1 cellular context compared by ENCODE assay signal in genomic region chr13:48532473-48533206, GRCh38.
A peak's percentile ranks its signal among the peaks of the same experiment; 100 is the strongest.
TF ChIP-seq lines count a peak whose summit lies in the region.

RCBTB2 (minus strand) TSS chr13:48533080; CDS start chr13:48521939, 11,141 bp downstream.

TF ChIP-seq in K562, 482 proteins besides CTCF, POLR2A, EP300 and RAD21 (continued from another document and continues in another):
- TF ChIP-seq, protein P1, sequence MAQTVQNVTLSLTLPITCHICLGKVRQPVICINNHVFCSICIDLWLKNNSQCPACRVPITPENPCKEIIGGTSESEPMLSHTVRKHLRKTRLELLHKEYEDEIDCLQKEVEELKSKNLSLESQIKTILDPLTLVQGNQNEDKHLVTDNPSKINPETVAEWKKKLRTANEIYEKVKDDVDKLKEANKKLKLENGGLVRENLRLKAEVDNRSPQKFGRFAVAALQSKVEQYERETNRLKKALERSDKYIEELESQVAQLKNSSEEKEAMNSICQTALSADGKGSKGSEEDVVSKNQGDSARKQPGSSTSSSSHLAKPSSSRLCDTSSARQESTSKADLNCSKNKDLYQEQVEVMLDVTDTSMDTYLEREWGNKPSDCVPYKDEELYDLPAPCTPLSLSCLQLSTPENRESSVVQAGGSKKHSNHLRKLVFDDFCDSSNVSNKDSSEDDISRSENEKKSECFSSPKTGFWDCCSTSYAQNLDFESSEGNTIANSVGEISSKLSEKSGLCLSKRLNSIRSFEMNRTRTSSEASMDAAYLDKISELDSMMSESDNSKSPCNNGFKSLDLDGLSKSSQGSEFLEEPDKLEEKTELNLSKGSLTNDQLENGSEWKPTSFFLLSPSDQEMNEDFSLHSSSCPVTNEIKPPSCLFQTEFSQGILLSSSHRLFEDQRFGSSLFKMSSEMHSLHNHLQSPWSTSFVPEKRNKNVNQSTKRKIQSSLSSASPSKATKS (CRISPR knock-in tag; IDR thresholded peaks at IDR 0.05): no peak
- peak; percentile 75 to 89 for TF ChIP-seq E2F6 (IDR thresholded peaks at IDR 0.05; ENCODE audit: borderline replicate concordance in 1 of 2, extremely low read depth in 1 of 2, insufficient read depth in 1 of 2, insufficient read length in 1 of 2, low read depth in 1 of 2, low read length in 1 of 2, poor library complexity in 1 of 2, severe bottlenecking in 1 of 2)
- TF ChIP-seq TAF1 (IDR thresholded peaks at IDR 0.05; ENCODE audit: control insufficient read depth, extremely low read depth, insufficient read depth, low read length, severe bottlenecking): peak; percentile 9
- peak; percentile 35; the same call in 1 of the 2 replicates for TF ChIP-seq MAX (CRISPR knock-in tag; IDR thresholded peaks at IDR 0.05)
- no peak for TF ChIP-seq JUND (IDR thresholded peaks at IDR 0.05; ENCODE audit: borderline replicate concordance, low read depth, low read length)
- TF ChIP-seq JUND (tag; IDR thresholded peaks at IDR 0.05; ENCODE audit: borderline replicate concordance, low read depth, low read length): no peak
- no peak for TF ChIP-seq KDM2B (CRISPR knock-in tag; IDR thresholded peaks at IDR 0.05)
- TF ChIP-seq PHF8 (IDR thresholded peaks at IDR 0.05; ENCODE audit: borderline replicate concordance, low read length): peak; percentile 61; the same call in 1 of the 2 replicates
- peak; percentile 66; the same call in 1 of the 2 replicates for TF ChIP-seq ZBTB7A (IDR thresholded peaks at IDR 0.05; ENCODE audit: borderline replicate concordance, control insufficient read depth, low read depth, low read length)
- TF ChIP-seq MAZ (CRISPR knock-in tag; conservative IDR thresholded peaks at IDR 0.05 in 1 of 2, IDR thresholded peaks at IDR 0.05 in 1 of 2): peak in 1 of 2 experiments; percentile 50; a peak in 2 of 4 replicates
- peak; percentile 81 for TF ChIP-seq POLR2B (IDR thresholded peaks at IDR 0.05; ENCODE audit: low read depth, partially characterized antibody)
- peak; percentile 36 for TF ChIP-seq PHF20 (IDR thresholded peaks at IDR 0.05; ENCODE audit: partially characterized antibody)
- TF ChIP-seq CUX1 (CRISPR knock-in tag; IDR thresholded peaks at IDR 0.05): no peak
- peak; percentile 93 for TF ChIP-seq MEIS2 (IDR thresholded peaks at IDR 0.05; ENCODE audit: partially characterized antibody)
- TF ChIP-seq MNT (conservative IDR thresholded peaks at IDR 0.05): 0 out of 4 replicates have a peak, but pooled peaks of 1 of the 2 experiments have one; percentile 37
- TF ChIP-seq, protein P2, sequence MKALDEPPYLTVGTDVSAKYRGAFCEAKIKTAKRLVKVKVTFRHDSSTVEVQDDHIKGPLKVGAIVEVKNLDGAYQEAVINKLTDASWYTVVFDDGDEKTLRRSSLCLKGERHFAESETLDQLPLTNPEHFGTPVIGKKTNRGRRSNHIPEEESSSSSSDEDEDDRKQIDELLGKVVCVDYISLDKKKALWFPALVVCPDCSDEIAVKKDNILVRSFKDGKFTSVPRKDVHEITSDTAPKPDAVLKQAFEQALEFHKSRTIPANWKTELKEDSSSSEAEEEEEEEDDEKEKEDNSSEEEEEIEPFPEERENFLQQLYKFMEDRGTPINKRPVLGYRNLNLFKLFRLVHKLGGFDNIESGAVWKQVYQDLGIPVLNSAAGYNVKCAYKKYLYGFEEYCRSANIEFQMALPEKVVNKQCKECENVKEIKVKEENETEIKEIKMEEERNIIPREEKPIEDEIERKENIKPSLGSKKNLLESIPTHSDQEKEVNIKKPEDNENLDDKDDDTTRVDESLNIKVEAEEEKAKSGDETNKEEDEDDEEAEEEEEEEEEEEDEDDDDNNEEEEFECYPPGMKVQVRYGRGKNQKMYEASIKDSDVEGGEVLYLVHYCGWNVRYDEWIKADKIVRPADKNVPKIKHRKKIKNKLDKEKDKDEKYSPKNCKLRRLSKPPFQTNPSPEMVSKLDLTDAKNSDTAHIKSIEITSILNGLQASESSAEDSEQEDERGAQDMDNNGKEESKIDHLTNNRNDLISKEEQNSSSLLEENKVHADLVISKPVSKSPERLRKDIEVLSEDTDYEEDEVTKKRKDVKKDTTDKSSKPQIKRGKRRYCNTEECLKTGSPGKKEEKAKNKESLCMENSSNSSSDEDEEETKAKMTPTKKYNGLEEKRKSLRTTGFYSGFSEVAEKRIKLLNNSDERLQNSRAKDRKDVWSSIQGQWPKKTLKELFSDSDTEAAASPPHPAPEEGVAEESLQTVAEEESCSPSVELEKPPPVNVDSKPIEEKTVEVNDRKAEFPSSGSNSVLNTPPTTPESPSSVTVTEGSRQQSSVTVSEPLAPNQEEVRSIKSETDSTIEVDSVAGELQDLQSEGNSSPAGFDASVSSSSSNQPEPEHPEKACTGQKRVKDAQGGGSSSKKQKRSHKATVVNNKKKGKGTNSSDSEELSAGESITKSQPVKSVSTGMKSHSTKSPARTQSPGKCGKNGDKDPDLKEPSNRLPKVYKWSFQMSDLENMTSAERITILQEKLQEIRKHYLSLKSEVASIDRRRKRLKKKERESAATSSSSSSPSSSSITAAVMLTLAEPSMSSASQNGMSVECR (CRISPR knock-in tag; IDR thresholded peaks at IDR 0.05): 0 out of 2 replicates have a peak, but pooled peaks have one; percentile 44
- TF ChIP-seq ZBTB1 (CRISPR knock-in tag; IDR thresholded peaks at IDR 0.05; ENCODE audit: borderline replicate concordance, low read depth): no peak
- TF ChIP-seq CBX8 (IDR thresholded peaks at IDR 0.05; ENCODE audit: borderline replicate concordance, extremely low read depth, low read depth, low read length, poor library complexity, severe bottlenecking): no peak
- no peak for TF ChIP-seq RUNX1 (IDR thresholded peaks at IDR 0.05; ENCODE audit: low read depth)
- peak; percentile 28 for TF ChIP-seq TAF9B (IDR thresholded peaks at IDR 0.05; ENCODE audit: partially characterized antibody)
- no peak for TF ChIP-seq RBBP5 (IDR thresholded peaks at IDR 0.05; ENCODE audit: borderline replicate concordance, insufficient read depth, low read length, poor library complexity, severe bottlenecking)
- TF ChIP-seq NR2C2 (CRISPR knock-in tag; IDR thresholded peaks at IDR 0.05): no peak
- peak; percentile 50 for TF ChIP-seq NR2C2 (tag; IDR thresholded peaks at IDR 0.05)
- TF ChIP-seq POLR2H (tag; IDR thresholded peaks at IDR 0.05; ENCODE audit: low read depth): peak; percentile 53; the same call in 1 of the 2 replicates
- peak; percentile 98 for TF ChIP-seq NRF1 (conservative IDR thresholded peaks at IDR 0.05 in 1 of 2, IDR thresholded peaks at IDR 0.05 in 1 of 2)
- 0 out of 2 replicates have a peak, but pooled peaks have one; percentile 40 for TF ChIP-seq EP400 (IDR thresholded peaks at IDR 0.05)
- TF ChIP-seq, protein P3, sequence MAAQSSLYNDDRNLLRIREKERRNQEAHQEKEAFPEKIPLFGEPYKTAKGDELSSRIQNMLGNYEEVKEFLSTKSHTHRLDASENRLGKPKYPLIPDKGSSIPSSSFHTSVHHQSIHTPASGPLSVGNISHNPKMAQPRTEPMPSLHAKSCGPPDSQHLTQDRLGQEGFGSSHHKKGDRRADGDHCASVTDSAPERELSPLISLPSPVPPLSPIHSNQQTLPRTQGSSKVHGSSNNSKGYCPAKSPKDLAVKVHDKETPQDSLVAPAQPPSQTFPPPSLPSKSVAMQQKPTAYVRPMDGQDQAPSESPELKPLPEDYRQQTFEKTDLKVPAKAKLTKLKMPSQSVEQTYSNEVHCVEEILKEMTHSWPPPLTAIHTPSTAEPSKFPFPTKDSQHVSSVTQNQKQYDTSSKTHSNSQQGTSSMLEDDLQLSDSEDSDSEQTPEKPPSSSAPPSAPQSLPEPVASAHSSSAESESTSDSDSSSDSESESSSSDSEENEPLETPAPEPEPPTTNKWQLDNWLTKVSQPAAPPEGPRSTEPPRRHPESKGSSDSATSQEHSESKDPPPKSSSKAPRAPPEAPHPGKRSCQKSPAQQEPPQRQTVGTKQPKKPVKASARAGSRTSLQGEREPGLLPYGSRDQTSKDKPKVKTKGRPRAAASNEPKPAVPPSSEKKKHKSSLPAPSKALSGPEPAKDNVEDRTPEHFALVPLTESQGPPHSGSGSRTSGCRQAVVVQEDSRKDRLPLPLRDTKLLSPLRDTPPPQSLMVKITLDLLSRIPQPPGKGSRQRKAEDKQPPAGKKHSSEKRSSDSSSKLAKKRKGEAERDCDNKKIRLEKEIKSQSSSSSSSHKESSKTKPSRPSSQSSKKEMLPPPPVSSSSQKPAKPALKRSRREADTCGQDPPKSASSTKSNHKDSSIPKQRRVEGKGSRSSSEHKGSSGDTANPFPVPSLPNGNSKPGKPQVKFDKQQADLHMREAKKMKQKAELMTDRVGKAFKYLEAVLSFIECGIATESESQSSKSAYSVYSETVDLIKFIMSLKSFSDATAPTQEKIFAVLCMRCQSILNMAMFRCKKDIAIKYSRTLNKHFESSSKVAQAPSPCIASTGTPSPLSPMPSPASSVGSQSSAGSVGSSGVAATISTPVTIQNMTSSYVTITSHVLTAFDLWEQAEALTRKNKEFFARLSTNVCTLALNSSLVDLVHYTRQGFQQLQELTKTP (IDR thresholded peaks at IDR 0.05; ENCODE audit: low read depth in 1 of 2, partially characterized antibody in 2 of 2): no peak
- TF ChIP-seq, protein P4, sequence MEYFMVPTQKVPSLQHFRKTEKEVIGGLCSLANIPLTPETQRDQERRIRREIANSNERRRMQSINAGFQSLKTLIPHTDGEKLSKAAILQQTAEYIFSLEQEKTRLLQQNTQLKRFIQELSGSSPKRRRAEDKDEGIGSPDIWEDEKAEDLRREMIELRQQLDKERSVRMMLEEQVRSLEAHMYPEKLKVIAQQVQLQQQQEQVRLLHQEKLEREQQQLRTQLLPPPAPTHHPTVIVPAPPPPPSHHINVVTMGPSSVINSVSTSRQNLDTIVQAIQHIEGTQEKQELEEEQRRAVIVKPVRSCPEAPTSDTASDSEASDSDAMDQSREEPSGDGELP (CRISPR knock-in tag; IDR thresholded peaks at IDR 0.05; ENCODE audit: borderline replicate concordance): peak; percentile 67; the same call in 1 of the 2 replicates
- TF ChIP-seq ZFX (CRISPR knock-in tag; IDR thresholded peaks at IDR 0.05): peak; percentile 92
- TF ChIP-seq POLR2G (IDR thresholded peaks at IDR 0.05; ENCODE audit: low read depth, low read length): peak; percentile 86
- no peak for TF ChIP-seq FOXJ2 (tag; IDR thresholded peaks at IDR 0.05)
- TF ChIP-seq SMAD4 (CRISPR knock-in tag; conservative IDR thresholded peaks at IDR 0.05): 0 out of 2 replicates have a peak, but pooled peaks have one; percentile 22
